8 cellular contexts compared by ENCODE assay signal in genomic region chr13:31161583-31162150, GRCh38. TPM values are rescaled to one million over a fixed set of nuclear protein-coding genes. Genes with fewer than 3 reads are reported as not detected.
DNase-seq lines count a peak whose midpoint lies in the region; ATAC-seq, FAIRE-seq and TF ChIP-seq lines count a peak whose summit lies in the region.

Gene HSPH1, minus strand, starts transcription at chr13:31161904. Its CDS starts 322 bp downstream, at chr13:31161582.

- peak within 1 kb of the TSS; percentile 95 for H3K27ac ChIP-seq in endothelial cell of umbilical vein (ENCODE audit: insufficient read depth, low read depth, low read length)

- peak within 1 kb of the TSS; percentile 93 for H3K4me3 Mint-ChIP-seq in Calu3 (ENCODE audit: low read depth, unreplicated experiment)

- no peaks in the 10 kb centered on the region for H3K9me3 Mint-ChIP-seq in Calu3 (ENCODE audit: low read depth, unreplicated experiment)

- peak within 1 kb of the TSS; percentile 90 for H3K27ac Mint-ChIP-seq in Calu3 (ENCODE audit: unreplicated experiment)

- peak; percentile 69 for ATAC-seq in GM21360 (IDR thresholded peaks at IDR 0.05; ENCODE audit: unreplicated experiment)

- H3K27me3 Mint-ChIP-seq in Calu3 (ENCODE audit: unreplicated experiment): no peaks in the 10 kb centered on the region

- POLR2A ChIA-PET in endothelial cell of umbilical vein (lab: Charles Lee): interaction anchor here (1.0 kb wide), 1 partner anchor 11 kb away, joined by 3 read pairs; no protein-coding TSS in a partner anchor

- BruUV-seq in Calu3 (replicated peaks; lab: Mats Ljungman, UMichigan): no TSS peak
- BruUV-seq in endothelial cell of umbilical vein (replicated peaks; lab: Mats Ljungman, UMichigan): no TSS peak

- no peaks in the 10 kb centered on the region for H3K27me3 ChIP-seq in endothelial cell of umbilical vein (ENCODE audit: control insufficient read depth in 2 of 2, insufficient read depth in 2 of 2, low read length in 2 of 2)

- H3K9me3 ChIP-seq in endothelial cell of umbilical vein (replicated peaks; ENCODE audit: control insufficient read depth, insufficient read depth, low read length): no peaks in the 10 kb centered on the region

- peak within 1 kb of the TSS; percentile 100 for H3K4me2 ChIP-seq in endothelial cell of umbilical vein (ENCODE audit: insufficient read depth, low read length)

- peak; percentile 34 for TF ChIP-seq POLR2A in endothelial cell of umbilical vein (IDR thresholded peaks at IDR 0.05; ENCODE audit: low read depth, low read length)

- H3K36me3 ChIP-seq in endothelial cell of umbilical vein (ENCODE audit: control insufficient read depth in 2 of 2, extremely low read depth in 1 of 2, insufficient read depth in 2 of 2, low read length in 2 of 2): no peaks in the 10 kb centered on the region

- CTCF ChIA-PET in Calu3 (lab: Charles Lee) (interaction anchor here (1.1 kb wide), 1 partner anchor 38 kb away, joined by 4 read pairs; the partner anchor contains the start of gene B3GLCT), endothelial cell of umbilical vein (lab: Charles Lee) (interaction anchor here (1.1 to 2.4 kb wide), 3 partner anchors 12 to 113 kb away, joined by 3 to 11 read pairs (median 6); no protein-coding TSS in a partner anchor)

- peak within 1 kb of the TSS; percentile 99 for H3K9ac ChIP-seq in endothelial cell of umbilical vein (replicated peaks; ENCODE audit: extremely low read depth, insufficient read depth, low read length)

- no peaks in the 10 kb centered on the region for H3K9me1 ChIP-seq in endothelial cell of umbilical vein (replicated peaks; ENCODE audit: control insufficient read depth, extremely low read depth, insufficient read depth, low read length)

- peak within 1 kb of the TSS; percentile 88 to 99 (median 97) for H3K4me3 ChIP-seq in endothelial cell of umbilical vein (replicated peaks in 1 of 3; ENCODE audit: insufficient read depth in 1 of 3, low read depth in 1 of 3, low read length in 3 of 3)

- intact Hi-C loops in Calu3 (cut with micrococcal nuclease; ENCODE audit: unreplicated experiment) (no loop called here), endothelial cell of umbilical vein (cut with micrococcal nuclease) (loop anchor here (1.0 to 10.0 kb wide), 9 partner anchors 38 to 1317 kb away; partner anchors contain the start of genes B3GLCT, KATNAL1 and USPL1)

- H3K4me1 ChIP-seq in endothelial cell of umbilical vein (ENCODE audit: control insufficient read depth, extremely low read depth, insufficient read depth, low read length): peaks cover 24% of the 10 kb centered on the region

- H3K36me3 Mint-ChIP-seq in Calu3 (ENCODE audit: insufficient read depth, unreplicated experiment): peaks cover 49% of the 10 kb centered on the region

- H4K20me1 ChIP-seq in endothelial cell of umbilical vein (replicated peaks; ENCODE audit: control insufficient read depth, extremely low read depth, insufficient read depth, low read length): no peaks in the 10 kb centered on the region

- H2AFZ ChIP-seq in endothelial cell of umbilical vein (ENCODE audit: low read depth, low read length): peak within 1 kb of the TSS; percentile 85

- peaks cover 47% of the 10 kb centered on the region for H3K79me2 ChIP-seq in endothelial cell of umbilical vein (ENCODE audit: control insufficient read depth, insufficient read depth, low read length)

- FAIRE-seq in endothelial cell of umbilical vein (lab: Jason Lieb, UNC): no peak

- TF ChIP-seq CTCF in Calu3 (IDR thresholded peaks at IDR 0.05; ENCODE audit: unreplicated experiment): no peak
- peak in 1 of 2 donors; percentile 31 for TF ChIP-seq CTCF in endothelial cell of umbilical vein (IDR thresholded peaks at IDR 0.05; ENCODE audit: extremely low read depth in 1 of 2, insufficient read depth in 1 of 2, low read depth in 1 of 2, low read length in 2 of 2)

- dilution Hi-C loops in endothelial cell of umbilical vein (cut with MboI; ENCODE audit: extremely low pct_ligation_motif_present, low sequenced_read_pairs): no loop called here

- peak; percentile 96 for DNase-seq in Calu3
- peak; percentile 98 for DNase-seq in HT1080 (ENCODE audit: low read depth)
- DNase-seq in NOMO-1 treated with DMSO at 0.1 percent for 48 hours (lab: John Stamatoyannopoulos, UW; ENCODE audit: unreplicated experiment): peak; percentile 100
- DNase-seq in activated CD8-positive, alpha-beta memory T cell treated with anti-CD3 and anti-CD28 coated beads, Interleukin-2, amount 50 U/mL, for 1 hour (ENCODE audit: extremely low read depth): peak; percentile 98
- peak; percentile 98 for DNase-seq in endothelial cell of umbilical vein (ENCODE audit: low read depth, low spot score)
- peak; percentile 97 for DNase-seq in midbrain (lab: John Stamatoyannopoulos, UW)
- DNase-seq in stimulated activated CD8-positive, alpha-beta memory T cell treated with anti-CD3 and anti-CD28 coated beads, Interleukin-2, amount 100 ng/mL, for 1 hour (ENCODE audit: low read depth in 2 of 2): peak; percentile 97 to 98

- H3K4me1 Mint-ChIP-seq in Calu3 (ENCODE audit: low read depth, unreplicated experiment): no peaks in the 10 kb centered on the region

TF ChIP-seq in endothelial cell of umbilical vein, 7 proteins besides CTCF, POLR2A, EP300 and RAD21:
- TF ChIP-seq JUN (IDR thresholded peaks at IDR 0.05; ENCODE audit: borderline replicate concordance, insufficient read depth, insufficient read length, low read depth): no peak
- no peak for TF ChIP-seq GATA2 (IDR thresholded peaks at IDR 0.05; ENCODE audit: insufficient read depth, insufficient read length, low read depth, low read length)
- TF ChIP-seq FOS (IDR thresholded peaks at IDR 0.05; ENCODE audit: borderline replicate concordance, insufficient read depth, low read length): no peak
- peak; percentile 31 for TF ChIP-seq MYC (IDR thresholded peaks at IDR 0.05; ENCODE audit: low read depth, low read length)
- peak; percentile 75 for TF ChIP-seq POLR2AphosphoS5 (IDR thresholded peaks at IDR 0.05; ENCODE audit: insufficient read depth, low read depth, low read length)
- peak; percentile 87 for TF ChIP-seq MAX (IDR thresholded peaks at IDR 0.05; ENCODE audit: insufficient read depth, insufficient read length)
- no peak for TF ChIP-seq EZH2 (IDR thresholded peaks at IDR 0.05; ENCODE audit: borderline replicate concordance, low read depth, low read length, severe bottlenecking)
TF ChIP-seq in endothelial cell of umbilical vein: peak in this region for 3.

RNA-seq across cellular contexts. Expression of gene HSPH1, which starts in this region (rescaled TPM):
- 186 and 216 TPM in 2 replicates for total RNA-seq in Calu3 (2022)
- 95.6 and 127 TPM in 2 replicates for total RNA-seq in HT1080 (2014; rRNA removed; shearing (Covaris generic))
- polyA plus RNA-seq in HT1080 (2015; cell fraction: cytosol; rRNA removed): 59.8 and 71.2 TPM in 2 replicates
- 160 and 171 TPM in 2 replicates for polyA plus RNA-seq in HT1080 (2015; cell fraction: nucleus; rRNA removed)
- 98.1 and 124 TPM in 2 replicates for total RNA-seq in endothelial cell of umbilical vein
- polyA plus RNA-seq in endothelial cell of umbilical vein: 10.9 and 15.8 TPM in 2 replicates
- polyA plus RNA-seq in endothelial cell of umbilical vein (2011; cell fraction: cytosol; rRNA removed): 32.8 and 33.1 TPM in 2 replicates
- polyA plus RNA-seq in endothelial cell of umbilical vein (2011; cell fraction: nucleus; rRNA removed): 48.3 and 64.0 TPM in 2 replicates
- polyA plus RNA-seq in endothelial cell of umbilical vein (2012): 112 and 183 TPM in 2 replicates
- 15.7 and 18.2 TPM in 2 replicates for polyA minus RNA-seq in endothelial cell of umbilical vein
- 33.0 TPM for polyA minus RNA-seq in endothelial cell of umbilical vein (2011; cell fraction: cytosol; rRNA and poly(A)+ RNA removed)
- 21.7 and 29.5 TPM in 2 replicates for polyA minus RNA-seq in endothelial cell of umbilical vein (2011; cell fraction: nucleus; rRNA and poly(A)+ RNA removed)

Comparison
In these comparisons a context has a peak if more than half of its experiments do, and no peak if none do; other contexts are left out.
1. Peak in every context shown above with its lines: DNase-seq, ATAC-seq, H3K4me3 ChIP-seq and H3K27ac ChIP-seq.